Comparison of ENCODE assay signal across 16 cellular contexts in the genomic region with DNA sequence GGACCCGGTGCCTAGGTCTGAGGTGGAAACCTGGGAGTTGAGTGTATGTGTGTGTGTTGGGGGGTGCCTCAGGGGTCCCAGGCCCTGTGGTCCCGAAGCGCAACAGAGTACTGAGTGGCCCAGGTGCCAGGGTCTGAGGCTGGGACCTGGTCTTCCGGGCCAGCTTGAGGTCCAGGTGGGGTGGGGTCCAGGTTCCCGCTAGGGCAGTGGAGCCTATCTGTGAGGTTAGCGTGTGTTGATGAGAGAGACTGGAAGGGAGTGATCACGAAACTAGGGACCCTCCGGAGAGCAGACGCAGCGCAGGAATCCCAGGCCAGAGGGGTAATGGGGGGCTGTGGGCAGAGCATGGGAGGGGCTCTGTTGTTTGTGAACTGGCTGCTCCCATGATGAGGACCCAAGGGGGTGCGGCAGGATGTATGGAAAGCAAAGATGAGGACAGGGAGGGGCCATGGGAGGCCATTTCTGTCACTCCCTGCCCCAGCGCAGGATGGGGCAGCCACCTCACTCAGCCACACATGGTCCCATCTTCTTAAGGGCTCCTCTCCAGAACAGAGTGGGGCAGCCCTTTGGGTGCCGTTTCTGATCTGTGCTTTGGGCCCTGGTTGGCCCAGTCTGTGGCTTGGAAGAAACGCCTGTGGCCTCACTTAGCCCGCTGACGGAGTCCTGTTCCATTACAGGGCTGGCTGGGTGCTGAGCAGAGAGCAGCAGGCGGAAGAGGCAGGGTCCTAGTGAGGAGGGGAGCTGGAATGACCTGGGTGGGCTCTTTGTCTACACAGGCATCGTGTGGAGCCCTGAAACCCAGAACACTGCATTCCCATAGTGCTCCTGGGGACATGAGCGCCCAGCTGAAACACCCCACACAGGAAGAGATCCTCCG. TPM values are rescaled to one million over a fixed set of nuclear protein-coding genes. Genes with fewer than 3 reads are reported as not detected.
DNase-seq lines count a peak whose midpoint lies in the region; ATAC-seq and TF ChIP-seq lines count a peak whose summit lies in the region.
"Had no signal": no experiment of that assay in that cellular context is flagged by ENCODE, and none has a peak within 500 bp of the region (broad histone marks: within the 10 kb centered on the region; RNA-seq: fewer than 3 reads in every experiment).

No MANE protein-coding gene starts in this region.

- H2AFZ ChIP-seq in parathyroid adenoma = peak overlapping the region; percentile 72

- H3K36me3 ChIP-seq in right atrium auricular region (no peaks in the 10 kb centered on the region), parathyroid adenoma (ENCODE audit: control insufficient read depth, insufficient read depth, low read length) (no peaks in the 10 kb centered on the region), uterus (no peaks in the 10 kb centered on the region)

- intact Hi-C loops in uterus (cut with DNase I; ENCODE audit: low total_unique reads) = no loop called here

- H3K4me1 Mint-ChIP-seq in central memory CD8-positive, alpha-beta T cell = no peaks in the 10 kb centered on the region
- H3K4me1 Mint-ChIP-seq in stimulated activated effector memory CD8-positive, alpha-beta T cell treated with anti-CD3 and anti-CD28 coated beads, Interleukin-12 subunit alpha, Interleukin-12 subunit beta, amount 100 ng/mL, for 72 hours = peaks cover 6% of the 10 kb centered on the region

- TF ChIP-seq CTCF in right atrium auricular region (IDR thresholded peaks at IDR 0.05) = no peak
- TF ChIP-seq CTCF in parathyroid adenoma (IDR thresholded peaks at IDR 0.05) = no peak
- no peak for TF ChIP-seq CTCF in uterus (IDR thresholded peaks at IDR 0.05)

- ATAC-seq in central memory CD8-positive, alpha-beta T cell (replicated peaks; ENCODE audit: extremely low read depth, poor library complexity, severe bottlenecking) = no peak
- no peak for ATAC-seq in activated naive CD4-positive, alpha-beta T cell treated with anti-CD3 and anti-CD28 coated beads, Interleukin-2, amount 50 U/mL, for 72 hours
- no peak for ATAC-seq in stimulated activated effector memory CD8-positive, alpha-beta T cell treated with anti-CD3 and anti-CD28 coated beads, Interleukin-12 subunit alpha, Interleukin-12 subunit beta, amount 100 ng/mL, for 72 hours

- no peaks in the 10 kb centered on the region for H3K9me3 ChIP-seq in right atrium auricular region
- no peaks in the 10 kb centered on the region for H3K9me3 ChIP-seq in parathyroid adenoma (ENCODE audit: control insufficient read depth, low read length)
- H3K9me3 ChIP-seq in uterus = no peaks in the 10 kb centered on the region
- H3K9me3 ChIP-seq: body of pancreas had no signal

- H3K4me3 Mint-ChIP-seq in central memory CD8-positive, alpha-beta T cell = no peak overlapping the region
- no peak overlapping the region for H3K4me3 Mint-ChIP-seq in stimulated activated effector memory CD8-positive, alpha-beta T cell treated with anti-CD3 and anti-CD28 coated beads, Interleukin-12 subunit alpha, Interleukin-12 subunit beta, amount 100 ng/mL, for 72 hours
- H3K4me3 Mint-ChIP-seq: CD8-positive, alpha-beta memory T cell; HFFc6; stimulated activated naive CD8-positive, alpha-beta T cell treated with anti-CD3 and anti-CD28 coated beads, Interleukin-15, amount 100 ng/mL, for 72 hours; T-helper 2 cell treated with Interferon-gamma antibody and Interleukin-4, amounts not matched to agents 5 μg/mL and 100 μg/mL, for 36 hours had no signal

- H3K9me3 Mint-ChIP-seq in central memory CD8-positive, alpha-beta T cell = no peaks in the 10 kb centered on the region
- no peaks in the 10 kb centered on the region for H3K9me3 Mint-ChIP-seq in activated naive CD4-positive, alpha-beta T cell treated with anti-CD3 and anti-CD28 coated beads, Interleukin-2, amount 50 U/mL, for 72 hours
- no peaks in the 10 kb centered on the region for H3K9me3 Mint-ChIP-seq in stimulated activated effector memory CD8-positive, alpha-beta T cell treated with anti-CD3 and anti-CD28 coated beads, Interleukin-12 subunit alpha, Interleukin-12 subunit beta, amount 100 ng/mL, for 72 hours
- H3K9me3 Mint-ChIP-seq: CD8-positive, alpha-beta memory T cell; HFFc6; stimulated activated naive CD8-positive, alpha-beta T cell treated with anti-CD3 and anti-CD28 coated beads, Interleukin-15, amount 100 ng/mL, for 72 hours; T-helper 2 cell treated with Interferon-gamma antibody and Interleukin-4, amounts not matched to agents 5 μg/mL and 100 μg/mL, for 36 hours had no signal

- H3K4me1 ChIP-seq in right atrium auricular region (peaks cover 0 to 54% of the 10 kb centered on the region in 2 donors), parathyroid adenoma (peaks cover 11% of the 10 kb centered on the region), uterus (peaks cover 0 to 8% of the 10 kb centered on the region in 2 donors)

- H3K4me3 ChIP-seq in right atrium auricular region (peak overlapping the region; percentile 46 to 56), parathyroid adenoma (ENCODE audit: low read depth, low read length) (no peak overlapping the region), uterus (peak overlapping the region; percentile 26 to 41)
- H3K4me3 ChIP-seq: body of pancreas had no signal

- H3K9ac ChIP-seq in parathyroid adenoma = no peak overlapping the region

- no peak for DNase-seq in central memory CD8-positive, alpha-beta T cell (ENCODE audit: low spot score in 2 of 2)
- DNase-seq in right atrium auricular region (ENCODE audit: low spot score) (no peak), uterus (no peak), NCI-H2107 treated with DMSO at 0.1 percent for 48 hours (lab: John Stamatoyannopoulos, UW; ENCODE audit: unreplicated experiment) (no peak)
- no peak for DNase-seq in activated naive CD4-positive, alpha-beta T cell treated with anti-CD3 and anti-CD28 coated beads, Interleukin-2, amount 50 U/mL, for 72 hours (ENCODE audit: low spot score in 2 of 2)
- DNase-seq in stimulated activated effector memory CD8-positive, alpha-beta T cell treated with anti-CD3 and anti-CD28 coated beads, Interleukin-12 subunit alpha, Interleukin-12 subunit beta, amount 100 ng/mL, for 72 hours (ENCODE audit: low spot score in 2 of 2) = no peak
- DNase-seq: activated CD4-positive, alpha-beta T cell treated with anti-CD3 and anti-CD28 coated beads, Interleukin-2, amount 50 U/mL, for 1 hour; body of pancreas; HFFc6; stimulated activated naive CD8-positive, alpha-beta T cell treated with anti-CD3 and anti-CD28 coated beads, Interleukin-15, amount 100 ng/mL, for 72 hours had no signal

- H3K36me3 Mint-ChIP-seq in central memory CD8-positive, alpha-beta T cell (ENCODE audit: insufficient read depth) = no peaks in the 10 kb centered on the region
- H3K36me3 Mint-ChIP-seq in activated naive CD4-positive, alpha-beta T cell treated with anti-CD3 and anti-CD28 coated beads, Interleukin-2, amount 50 U/mL, for 72 hours = no peaks in the 10 kb centered on the region
- H3K36me3 Mint-ChIP-seq in stimulated activated effector memory CD8-positive, alpha-beta T cell treated with anti-CD3 and anti-CD28 coated beads, Interleukin-12 subunit alpha, Interleukin-12 subunit beta, amount 100 ng/mL, for 72 hours = no peaks in the 10 kb centered on the region
- H3K36me3 Mint-ChIP-seq: CD8-positive, alpha-beta memory T cell had no signal

- H3K4me2 ChIP-seq in parathyroid adenoma (ENCODE audit: low read length) = no peak overlapping the region

- TF ChIP-seq POLR2A in uterus (IDR thresholded peaks at IDR 0.05) = no peak

- H3K27me3 Mint-ChIP-seq in central memory CD8-positive, alpha-beta T cell = peaks cover 48% of the 10 kb centered on the region

- peak overlapping the region; percentile 57 to 64 for H3K27ac ChIP-seq in right atrium auricular region
- H3K27ac ChIP-seq in parathyroid adenoma = peak overlapping the region; percentile 25
- H3K27ac ChIP-seq in uterus = peak overlapping the region; percentile 86 to 87
- H3K27ac ChIP-seq: body of pancreas had no signal

- peak overlapping the region; percentile 19 for H3K27ac Mint-ChIP-seq in central memory CD8-positive, alpha-beta T cell (ENCODE audit: low read depth)
- no peak overlapping the region for H3K27ac Mint-ChIP-seq in activated naive CD4-positive, alpha-beta T cell treated with anti-CD3 and anti-CD28 coated beads, Interleukin-2, amount 50 U/mL, for 72 hours
- H3K27ac Mint-ChIP-seq in stimulated activated effector memory CD8-positive, alpha-beta T cell treated with anti-CD3 and anti-CD28 coated beads, Interleukin-12 subunit alpha, Interleukin-12 subunit beta, amount 100 ng/mL, for 72 hours = no peak overlapping the region
- H3K27ac Mint-ChIP-seq: CD8-positive, alpha-beta memory T cell; HFFc6; T-helper 2 cell treated with Interferon-gamma antibody and Interleukin-4, amounts not matched to agents 5 μg/mL and 100 μg/mL, for 36 hours had no signal

- no peaks in the 10 kb centered on the region for H3K79me2 ChIP-seq in parathyroid adenoma

- H3K27me3 ChIP-seq in right atrium auricular region (no peaks in the 10 kb centered on the region), parathyroid adenoma (ENCODE audit: control insufficient read depth, insufficient read depth, low read length) (no peaks in the 10 kb centered on the region), uterus (no peaks in the 10 kb centered on the region)
- H3K27me3 ChIP-seq: body of pancreas had no signal

RNA-seq across cellular contexts. Expression of a gene that starts 0.9 kb away (rescaled TPM):
- total RNA-seq in right atrium auricular region (10 to 100 TPM; 11.2 to 13.4 TPM), uterus (10 to 100 TPM in 3 of 4 donors, 1 to 10 TPM in 1; 4.7 to 46.2 (median 27.6) TPM)
- not detected for total RNA-seq in activated naive CD4-positive, alpha-beta T cell treated with anti-CD3 and anti-CD28 coated beads, Interleukin-2, amount 50 U/mL, for 72 hours
- total RNA-seq: CD8-positive, alpha-beta memory T cell; epithelial cell of proximal tubule; HFFc6; mononuclear cell; NCI-H460 had no signal

RNA-seq across cellular contexts. Expression of a gene that starts 21.0 kb away (rescaled TPM):
- total RNA-seq in right atrium auricular region (1 to 10 TPM; 3.2 to 3.9 TPM), uterus (1 to 10 TPM; 1.0 to 7.9 (median 3.4) TPM)
- under 1 TPM in 1 of 2 donors, not detected in 1; 0.14 TPM for total RNA-seq in activated naive CD4-positive, alpha-beta T cell treated with anti-CD3 and anti-CD28 coated beads, Interleukin-2, amount 50 U/mL, for 72 hours
- total RNA-seq: epithelial cell of proximal tubule, HFFc6, NCI-H460 had no signal

RNA-seq across cellular contexts. Expression of a gene that starts 34.2 kb away (rescaled TPM):
- total RNA-seq in right atrium auricular region = 10 to 100 TPM; 10.8 to 11.2 TPM
- 10 to 100 TPM in 3 of 4 donors, 1 to 10 TPM in 1; 4.1 to 45.9 (median 34.8) TPM for total RNA-seq in uterus
- total RNA-seq in activated naive CD4-positive, alpha-beta T cell treated with anti-CD3 and anti-CD28 coated beads, Interleukin-2, amount 50 U/mL, for 72 hours = 10 to 100 TPM; 44.7 to 45.0 TPM

RNA-seq across cellular contexts. Expression of a gene that starts 47.9 kb away (rescaled TPM):
- total RNA-seq in right atrium auricular region (under 1 TPM in 1 of 2 donors, not detected in 1; 0.31 TPM), uterus (1 to 10 TPM in 1 of 4 donors, under 1 TPM in 2, not detected in 1; 0.26 to 1.3 (median 0.37) TPM)
- total RNA-seq in activated naive CD4-positive, alpha-beta T cell treated with anti-CD3 and anti-CD28 coated beads, Interleukin-2, amount 50 U/mL, for 72 hours = under 1 TPM in 1 of 2 donors, not detected in 1; 0.14 TPM
- total RNA-seq: mononuclear cell had no signal

RNA-seq across cellular contexts. Expression of a gene that starts 51.5 kb away (rescaled TPM):
- total RNA-seq in right atrium auricular region = 10 to 100 TPM in 1 of 2 donors, 1 to 10 TPM in 1; 9.7 to 13.8 TPM
- 100 to 1,000 TPM in 2 of 4 donors, 10 to 100 TPM in 2; 66.5 to 215 (median 128) TPM for total RNA-seq in uterus
- total RNA-seq in activated naive CD4-positive, alpha-beta T cell treated with anti-CD3 and anti-CD28 coated beads, Interleukin-2, amount 50 U/mL, for 72 hours = not detected
- total RNA-seq: CD8-positive, alpha-beta memory T cell; epithelial cell of proximal tubule had no signal

Comparison
In these comparisons a context has a peak if more than half of its experiments do, and no peak if none do; other contexts are left out.
1. H3K27ac ChIP-seq: peak in every context shown above with its lines; median percentile 86 in uterus; 60 in right atrium auricular region; 25 in parathyroid adenoma.
2. RNA of a gene that starts 0.9 kb away (total RNA-seq): 4.7 to 46.2 TPM in uterus and 11.2 to 13.4 TPM in right atrium auricular region; not detected in activated naive CD4-positive, alpha-beta T cell treated with anti-CD3 and anti-CD28 coated beads, Interleukin-2, amount 50 U/mL, for 72 hours; every median in the first group is over 4 times any median in the second.